ENCODE assay signal across 21 cellular contexts in genomic region chr13:30668305-30668704, GRCh38.
"Had no signal": no experiment of that assay in that cellular context is flagged by ENCODE, and none has a peak within 500 bp of the region (broad histone marks: within the 10 kb centered on the region; RNA-seq: fewer than 3 reads in every experiment).

No MANE protein-coding gene starts in this region.

- H3K27ac Mint-ChIP-seq: T-cell had no signal

- H3K4me3 Mint-ChIP-seq: T-cell had no signal

- H3K27me3 Mint-ChIP-seq: T-cell had no signal

- H3K9ac ChIP-seq: SK-N-SH had no signal

- FAIRE-seq: RCC 7860 had no signal

- DNase-seq: KBM-7, MV-4-11, NCI-H1048, NCI-H1105, NCI-H1417, NCI-H146, NCI-H1694 treated with DMSO at 0.1 percent for 48 hours, NCI-H1930, NCI-H2081, NCI-H2107, NCI-H2227 treated with DMSO at 0.1 percent for 48 hours, NCI-H510A, NCI-H524 treated with DMSO at 0.1 percent for 48 hours, NCI-H69, NCI-H774, RPMI8226, SHP77, SK-N-SH, SW 1271, T-cell had no signal

- H3K9me3 ChIP-seq: SK-N-SH had no signal

- H3K36me3 Mint-ChIP-seq: T-cell had no signal

- H3K9me3 Mint-ChIP-seq: T-cell had no signal

- ATAC-seq: T-cell had no signal
